Comparison of ENCODE assay signal across 36 cellular contexts in genomic region chr6:106475280-106475679, GRCh38.
DNase-seq lines count a peak whose midpoint lies in the region; ATAC-seq and TF ChIP-seq lines count a peak whose summit lies in the region.
"Had no signal": no experiment of that assay in that cellular context is flagged by ENCODE, and none has a peak within 500 bp of the region (broad histone marks: within the 10 kb centered on the region; RNA-seq: fewer than 3 reads in every experiment).

No MANE protein-coding gene starts in this region.

- H3K4me3 Mint-ChIP-seq in natural killer cell treated with Interleukin-12 subunit alpha and Interleukin-12 subunit beta and Interleukin-15 and Interleukin-18, amount 100 ng/mL, for 72 hours = no peak overlapping the region
- H3K4me3 Mint-ChIP-seq: activated CD4-positive, alpha-beta T cell treated with anti-CD3 and anti-CD28 coated beads, Interleukin-2, amount 10 ng/mL, durations not matched to agents 7 days and 5 days; activated CD8-positive, alpha-beta memory T cell treated with anti-CD3 and anti-CD28 coated beads, Interleukin-2, amount 10 ng/mL, durations not matched to agents 7 days and 5 days; activated T-cell treated with anti-CD3 and anti-CD28 coated beads, Interleukin-2, amount 50 U/mL, for 72 hours; CD4-positive, CD25-positive, alpha-beta regulatory T cell; effector memory CD8-positive, alpha-beta T cell; stimulated activated naive B cell treated with anti-CD40 and anti-IgM and Interleukin-4, amounts not matched to agents 10 μg/mL and 1 μg/mL and 100 μg/mL, for 72 hours had no signal

- H4K8ac ChIP-seq in mesenchymal stem cell (ENCODE audit: low read length) = no peak overlapping the region

- H3K4me3 ChIP-seq in SK-N-SH (ENCODE audit: low read depth in 2 of 2, low read length in 1 of 2) (no peak overlapping the region), brain microvascular endothelial cell (ENCODE audit: low read depth, low read length) (no peak overlapping the region), mesenchymal stem cell (ENCODE audit: insufficient read depth in 1 of 2, low read depth in 1 of 2, low read length in 2 of 2) (no peak overlapping the region)
- H3K4me3 ChIP-seq: adrenal gland, cardiac muscle cell, colonic mucosa, esophagus muscularis mucosa, gastrocnemius medialis, GM12878, hepatocyte, right lobe of liver, SJSA1, vagina had no signal

- H3K18ac ChIP-seq in mesenchymal stem cell (ENCODE audit: low read depth in 1 of 2, low read length in 2 of 2) = no peak overlapping the region

- no peak overlapping the region for H3K27ac Mint-ChIP-seq in natural killer cell treated with Interleukin-12 subunit alpha and Interleukin-12 subunit beta and Interleukin-15 and Interleukin-18, amount 100 ng/mL, for 72 hours
- H3K27ac Mint-ChIP-seq: activated CD4-positive, alpha-beta T cell treated with anti-CD3 and anti-CD28 coated beads, Interleukin-2, amount 10 ng/mL, durations not matched to agents 7 days and 5 days; activated CD8-positive, alpha-beta memory T cell treated with anti-CD3 and anti-CD28 coated beads, Interleukin-2, amount 10 ng/mL, durations not matched to agents 7 days and 5 days; activated T-cell treated with anti-CD3 and anti-CD28 coated beads, Interleukin-2, amount 50 U/mL, for 72 hours; CD4-positive, CD25-positive, alpha-beta regulatory T cell; effector memory CD8-positive, alpha-beta T cell; progenitor cell of endocrine pancreas; stimulated activated naive B cell treated with anti-CD40 and anti-IgM and Interleukin-4, amounts not matched to agents 10 μg/mL and 1 μg/mL and 100 μg/mL, for 72 hours had no signal

- H3K36me3 Mint-ChIP-seq in natural killer cell treated with Interleukin-12 subunit alpha and Interleukin-12 subunit beta and Interleukin-15 and Interleukin-18, amount 100 ng/mL, for 72 hours = no peaks in the 10 kb centered on the region
- H3K36me3 Mint-ChIP-seq: activated CD8-positive, alpha-beta memory T cell treated with anti-CD3 and anti-CD28 coated beads, Interleukin-2, amount 10 ng/mL, durations not matched to agents 7 days and 5 days; CD4-positive, CD25-positive, alpha-beta regulatory T cell; stimulated activated naive B cell treated with anti-CD40 and anti-IgM and Interleukin-4, amounts not matched to agents 10 μg/mL and 1 μg/mL and 100 μg/mL, for 72 hours had no signal

- H3K23ac ChIP-seq in mesenchymal stem cell (ENCODE audit: low read length in 2 of 2) = no peak overlapping the region

- no peaks in the 10 kb centered on the region for H3K79me1 ChIP-seq in mesenchymal stem cell (replicated peaks; ENCODE audit: low read length, poor library complexity, severe bottlenecking)

- H3F3A ChIP-seq in SK-N-SH (replicated peaks; ENCODE audit: insufficient read depth) = peaks cover 7% of the 10 kb centered on the region

- H2BK5ac ChIP-seq in mesenchymal stem cell (ENCODE audit: low read depth, low read length, poor library complexity, severe bottlenecking) = no peak overlapping the region

- no peaks in the 10 kb centered on the region for H4K20me1 ChIP-seq in SK-N-SH (ENCODE audit: insufficient read depth)

- no peak for TF ChIP-seq EP300 in SK-N-SH (IDR thresholded peaks at IDR 0.05; ENCODE audit: borderline replicate concordance in 1 of 2, low read depth in 1 of 2, low read length in 1 of 2)

- no peak overlapping the region for H2BK15ac ChIP-seq in mesenchymal stem cell (ENCODE audit: low read depth, poor library complexity, severe bottlenecking)

- no peaks in the 10 kb centered on the region for H3K27me3 ChIP-seq in SK-N-SH (ENCODE audit: insufficient read depth)
- H3K27me3 ChIP-seq in brain microvascular endothelial cell (replicated peaks) = no peaks in the 10 kb centered on the region
- peaks cover 0 to 5% of the 10 kb centered on the region in 2 experiments for H3K27me3 ChIP-seq in mesenchymal stem cell (ENCODE audit: control insufficient read depth in 1 of 2, insufficient read depth in 1 of 2, low read length in 2 of 2)
- H3K27me3 ChIP-seq: adrenal gland, cardiac muscle cell, colonic mucosa, esophagus muscularis mucosa, gastrocnemius medialis, hepatocyte, neutrophil, right lobe of liver, SJSA1, vagina had no signal

- H3K9me3 ChIP-seq in SK-N-SH = no peaks in the 10 kb centered on the region
- H3K9me3 ChIP-seq in mesenchymal stem cell (ENCODE audit: control insufficient read depth, low read length) = no peaks in the 10 kb centered on the region
- H3K9me3 ChIP-seq: adrenal gland, colonic mucosa, esophagus muscularis mucosa, gastrocnemius medialis, neutrophil, right lobe of liver, SJSA1, vagina had no signal

- CTCF ChIA-PET in SK-N-SH (lab: Yijun Ruan, JAX) = interaction anchor here (1.3 to 1.5 kb wide), 2 partner anchors 16 to 135 kb away, joined by 3 to 4 read pairs; no protein-coding TSS in a partner anchor

- TF ChIP-seq CTCF in SK-N-SH (IDR thresholded peaks at IDR 0.05) (no peak), brain microvascular endothelial cell (IDR thresholded peaks at IDR 0.05; ENCODE audit: low read depth, low read length, missing control alignments) (no peak)

- in situ Hi-C loops in brain microvascular endothelial cell (cut with HindIII; ENCODE audit: low pct_ligation_motif_present, low sequenced_read_pairs) = no loop called here

- H3K4me2 ChIP-seq in SK-N-SH (no peak overlapping the region), mesenchymal stem cell (ENCODE audit: low read length, poor library complexity, severe bottlenecking) (no peak overlapping the region)
- H3K4me2 ChIP-seq: hepatocyte had no signal

- H3K9me2 ChIP-seq in SK-N-SH = no peaks in the 10 kb centered on the region

- H2BK12ac ChIP-seq in mesenchymal stem cell (ENCODE audit: low read length in 2 of 2) = no peak overlapping the region

- ATAC-seq in GM18868 (IDR thresholded peaks at IDR 0.05; ENCODE audit: unreplicated experiment) = no peak
- ATAC-seq in natural killer cell treated with Interleukin-12 subunit alpha and Interleukin-12 subunit beta and Interleukin-15 and Interleukin-18, amount 100 ng/mL, for 72 hours = no peak
- ATAC-seq: activated CD8-positive, alpha-beta memory T cell treated with anti-CD3 and anti-CD28 coated beads, Interleukin-2, amount 10 ng/mL, durations not matched to agents 7 days and 5 days; effector memory CD8-positive, alpha-beta T cell; gastrocnemius medialis; GM12878; HepG2; left lobe of liver; right lobe of liver; stimulated activated naive B cell treated with anti-CD40 and anti-IgM and Interleukin-4, amounts not matched to agents 10 μg/mL and 1 μg/mL and 100 μg/mL, for 72 hours had no signal

- H3K79me2 ChIP-seq in SK-N-SH (ENCODE audit: insufficient read depth) = no peaks in the 10 kb centered on the region
- H3K79me2 ChIP-seq: hepatocyte had no signal

- peaks cover 0 to 5% of the 10 kb centered on the region in 2 donors for H3K27me3 Mint-ChIP-seq in natural killer cell treated with Interleukin-12 subunit alpha and Interleukin-12 subunit beta and Interleukin-15 and Interleukin-18, amount 100 ng/mL, for 72 hours
- H3K27me3 Mint-ChIP-seq: activated CD4-positive, alpha-beta T cell treated with anti-CD3 and anti-CD28 coated beads, Interleukin-2, amount 10 ng/mL, durations not matched to agents 7 days and 5 days; activated CD8-positive, alpha-beta memory T cell treated with anti-CD3 and anti-CD28 coated beads, Interleukin-2, amount 10 ng/mL, durations not matched to agents 7 days and 5 days; stimulated activated naive B cell treated with anti-CD40 and anti-IgM and Interleukin-4, amounts not matched to agents 10 μg/mL and 1 μg/mL and 100 μg/mL, for 72 hours had no signal

- no peak overlapping the region for H2AK5ac ChIP-seq in mesenchymal stem cell (ENCODE audit: low read length, severe bottlenecking)

- H3K9me3 Mint-ChIP-seq in natural killer cell treated with Interleukin-12 subunit alpha and Interleukin-12 subunit beta and Interleukin-15 and Interleukin-18, amount 100 ng/mL, for 72 hours = no peaks in the 10 kb centered on the region
- H3K9me3 Mint-ChIP-seq: activated CD4-positive, alpha-beta T cell treated with anti-CD3 and anti-CD28 coated beads, Interleukin-2, amount 10 ng/mL, durations not matched to agents 7 days and 5 days; activated T-cell treated with anti-CD3 and anti-CD28 coated beads, Interleukin-2, amount 50 U/mL, for 72 hours; CD4-positive, CD25-positive, alpha-beta regulatory T cell; effector memory CD8-positive, alpha-beta T cell; stimulated activated naive B cell treated with anti-CD40 and anti-IgM and Interleukin-4, amounts not matched to agents 10 μg/mL and 1 μg/mL and 100 μg/mL, for 72 hours had no signal

- DNase-seq in NCI-H82 (lab: John Stamatoyannopoulos, UW) (peak; percentile 70), NCI-H82 treated with DMSO at 0.1 percent for 48 hours (lab: John Stamatoyannopoulos, UW; ENCODE audit: unreplicated experiment) (no peak), SK-N-SH (no peak), brain microvascular endothelial cell (peak; percentile 20), mesenchymal stem cell (no peak), NCI-H2107 (lab: John Stamatoyannopoulos, UW) (no peak)
- no peak for DNase-seq in natural killer cell treated with Interleukin-12 subunit alpha and Interleukin-12 subunit beta and Interleukin-15 and Interleukin-18, amount 100 ng/mL, for 72 hours (ENCODE audit: low spot score)
- DNase-seq: activated CD4-positive, alpha-beta T cell treated with anti-CD3 and anti-CD28 coated beads, Interleukin-2, amount 10 ng/mL, durations not matched to agents 7 days and 5 days; activated CD8-positive, alpha-beta memory T cell treated with anti-CD3 and anti-CD28 coated beads, Interleukin-2, amount 10 ng/mL, durations not matched to agents 7 days and 5 days; activated naive CD4-positive, alpha-beta T cell treated with Interleukin-2 at 50 U/mL for 16 hours; activated T-cell treated with anti-CD3 and anti-CD28 coated beads, Interleukin-2, amount 50 U/mL, for 72 hours; adrenal gland; CD4-positive, CD25-positive, alpha-beta regulatory T cell; colonic mucosa; effector memory CD8-positive, alpha-beta T cell; EL; gastrocnemius medialis; mesendoderm; NCI-H1694; NCI-H510A treated with DMSO at 0.1 percent for 48 hours; right lobe of liver; stimulated activated naive B cell treated with anti-CD40 and anti-IgM and Interleukin-4, amounts not matched to agents 10 μg/mL and 1 μg/mL and 100 μg/mL, for 72 hours; WERI-Rb-1 had no signal

- POLR2A ChIA-PET in SK-N-SH (lab: Yijun Ruan, JAX) = no interaction called here

- no peak overlapping the region for H3K4ac ChIP-seq in mesenchymal stem cell (ENCODE audit: low read depth in 1 of 2, low read length in 2 of 2)

- H3K27ac ChIP-seq in SK-N-SH (ENCODE audit: low read depth in 2 of 2, low read length in 1 of 2) (no peak overlapping the region), brain microvascular endothelial cell (no peak overlapping the region), mesenchymal stem cell (ENCODE audit: low read length, poor library complexity, severe bottlenecking) (no peak overlapping the region)
- H3K27ac ChIP-seq: 22Rv1, adrenal gland, cardiac muscle cell, colonic mucosa, esophagus muscularis mucosa, gastrocnemius medialis, hepatocyte, HL-60, neutrophil, right lobe of liver, SJSA1, vagina, WERI-Rb-1 had no signal

- H3K9ac ChIP-seq in SK-N-SH (no peak overlapping the region), mesenchymal stem cell (ENCODE audit: low read length) (peak overlapping the region; percentile 47)

- WGBS in SK-N-SH (ENCODE audit: low lambda C conversion rate) = 72% methylated on average over 6 of the region's 6 CpGs
- WGBS in mesenchymal stem cell = 82% methylated on average over 6 of the region's 6 CpGs

- H3K4me1 ChIP-seq in SK-N-SH (ENCODE audit: control insufficient read depth in 1 of 2, insufficient read depth in 2 of 2, low read depth in 1 of 2, low read length in 1 of 2) (peaks cover 0 to 12% of the 10 kb centered on the region in 2 experiments; a peak in 1 of 4 replicates), mesenchymal stem cell (ENCODE audit: control insufficient read depth, insufficient read depth, low read depth, low read length) (peaks cover 3% of the 10 kb centered on the region)
- H3K4me1 ChIP-seq: adrenal gland, colonic mucosa, esophagus muscularis mucosa, gastrocnemius medialis, right lobe of liver, vagina had no signal

- no peak overlapping the region for H2BK120ac ChIP-seq in mesenchymal stem cell (ENCODE audit: low read depth, low read length)

- H3K4me1 Mint-ChIP-seq in natural killer cell treated with Interleukin-12 subunit alpha and Interleukin-12 subunit beta and Interleukin-15 and Interleukin-18, amount 100 ng/mL, for 72 hours (ENCODE audit: low read depth in 2 of 2) = no peaks in the 10 kb centered on the region

- H2AFZ ChIP-seq in SK-N-SH (ENCODE audit: low read depth) (peak overlapping the region; percentile 45; the same call in 1 of the 2 replicates), mesenchymal stem cell (ENCODE audit: low read depth, low read length) (no peak overlapping the region)
- H2AFZ ChIP-seq: hepatocyte had no signal

- H4K91ac ChIP-seq in mesenchymal stem cell (ENCODE audit: low read length) = no peak overlapping the region

- TF ChIP-seq RAD21 in SK-N-SH (IDR thresholded peaks at IDR 0.05; ENCODE audit: low read length) = no peak

- H3K36me3 ChIP-seq in SK-N-SH (replicated peaks in 1 of 2; ENCODE audit: control insufficient read depth in 1 of 2, insufficient read depth in 2 of 2, low read length in 1 of 2) (no peaks in the 10 kb centered on the region), brain microvascular endothelial cell (replicated peaks) (no peaks in the 10 kb centered on the region), mesenchymal stem cell (ENCODE audit: control insufficient read depth in 1 of 2, insufficient read depth in 2 of 2, low read depth in 1 of 2, low read length in 2 of 2) (no peaks in the 10 kb centered on the region)
- H3K36me3 ChIP-seq: adrenal gland, cardiac muscle cell, colonic mucosa, esophagus muscularis mucosa, gastrocnemius medialis, neutrophil, right lobe of liver, SJSA1, vagina, WERI-Rb-1 had no signal

- H3K14ac ChIP-seq in mesenchymal stem cell (ENCODE audit: low read length in 2 of 2) = no peak overlapping the region

Comparison
In these comparisons a context has a peak if more than half of its experiments do, and no peak if none do; other contexts are left out.
1. DNase-seq: peak in NCI-H82 (single experiment) and brain microvascular endothelial cell (single experiment); none in NCI-H82 treated with DMSO at 0.1 percent for 48 hours (single experiment), SK-N-SH (single experiment), mesenchymal stem cell (single experiment), NCI-H2107 (single experiment) and natural killer cell treated with Interleukin-12 subunit alpha and Interleukin-12 subunit beta and Interleukin-15 and Interleukin-18, amount 100 ng/mL, for 72 hours (single experiment).